In the genomic region with DNA sequence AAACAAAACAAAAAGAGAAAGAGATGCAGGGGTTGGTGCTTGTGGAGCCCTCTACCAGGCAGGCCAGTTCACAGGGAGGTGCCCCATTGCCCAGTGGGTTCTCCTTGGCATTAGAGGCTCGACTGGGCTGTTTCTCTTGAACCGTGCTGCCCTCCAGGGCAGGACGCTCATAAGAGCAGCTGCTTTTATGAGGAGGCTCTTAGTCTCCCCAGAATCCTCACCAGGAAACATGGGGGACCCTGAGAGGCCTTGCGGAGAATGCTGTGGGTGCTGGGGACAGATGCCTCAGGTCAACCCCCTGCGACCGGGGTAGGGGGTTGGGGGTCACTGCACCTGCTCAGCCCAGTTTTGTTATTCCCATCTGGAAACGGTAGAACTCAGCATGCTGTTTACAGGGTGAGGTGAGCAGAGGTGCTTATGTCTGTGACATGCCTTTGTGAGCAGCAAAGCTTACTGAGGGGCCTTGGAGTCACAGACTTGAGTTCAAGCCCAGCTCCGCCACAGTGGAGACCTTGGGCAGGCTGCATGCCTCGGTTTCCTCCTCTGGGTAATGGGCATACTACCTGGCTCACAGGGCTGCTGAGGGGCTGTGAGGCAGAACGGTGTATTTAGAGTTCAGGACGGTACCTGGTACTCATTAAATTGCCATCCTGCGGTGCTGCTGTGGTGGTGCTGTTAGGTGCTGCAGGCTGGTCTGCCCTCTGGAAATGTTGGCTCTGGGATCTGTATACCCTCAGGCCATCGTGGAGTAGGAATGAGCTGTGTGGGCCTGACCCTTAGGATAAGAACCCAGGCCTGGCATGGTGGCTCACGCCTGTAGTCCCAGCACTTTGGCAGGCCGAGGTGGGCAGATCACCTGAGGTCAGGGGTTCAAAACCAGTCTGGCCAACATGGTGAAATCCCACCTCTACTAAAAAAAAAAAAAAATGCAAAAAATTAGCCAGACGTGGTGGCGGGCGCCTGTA, we compare ENCODE assay signal across 2 cellular contexts.
TF ChIP-seq lines count a peak whose summit lies in the region.

No MANE protein-coding gene starts in this region.

TF ChIP-seq in WTC11, 78 proteins besides CTCF, POLR2A, EP300 and RAD21:
- TF ChIP-seq, protein P1, sequence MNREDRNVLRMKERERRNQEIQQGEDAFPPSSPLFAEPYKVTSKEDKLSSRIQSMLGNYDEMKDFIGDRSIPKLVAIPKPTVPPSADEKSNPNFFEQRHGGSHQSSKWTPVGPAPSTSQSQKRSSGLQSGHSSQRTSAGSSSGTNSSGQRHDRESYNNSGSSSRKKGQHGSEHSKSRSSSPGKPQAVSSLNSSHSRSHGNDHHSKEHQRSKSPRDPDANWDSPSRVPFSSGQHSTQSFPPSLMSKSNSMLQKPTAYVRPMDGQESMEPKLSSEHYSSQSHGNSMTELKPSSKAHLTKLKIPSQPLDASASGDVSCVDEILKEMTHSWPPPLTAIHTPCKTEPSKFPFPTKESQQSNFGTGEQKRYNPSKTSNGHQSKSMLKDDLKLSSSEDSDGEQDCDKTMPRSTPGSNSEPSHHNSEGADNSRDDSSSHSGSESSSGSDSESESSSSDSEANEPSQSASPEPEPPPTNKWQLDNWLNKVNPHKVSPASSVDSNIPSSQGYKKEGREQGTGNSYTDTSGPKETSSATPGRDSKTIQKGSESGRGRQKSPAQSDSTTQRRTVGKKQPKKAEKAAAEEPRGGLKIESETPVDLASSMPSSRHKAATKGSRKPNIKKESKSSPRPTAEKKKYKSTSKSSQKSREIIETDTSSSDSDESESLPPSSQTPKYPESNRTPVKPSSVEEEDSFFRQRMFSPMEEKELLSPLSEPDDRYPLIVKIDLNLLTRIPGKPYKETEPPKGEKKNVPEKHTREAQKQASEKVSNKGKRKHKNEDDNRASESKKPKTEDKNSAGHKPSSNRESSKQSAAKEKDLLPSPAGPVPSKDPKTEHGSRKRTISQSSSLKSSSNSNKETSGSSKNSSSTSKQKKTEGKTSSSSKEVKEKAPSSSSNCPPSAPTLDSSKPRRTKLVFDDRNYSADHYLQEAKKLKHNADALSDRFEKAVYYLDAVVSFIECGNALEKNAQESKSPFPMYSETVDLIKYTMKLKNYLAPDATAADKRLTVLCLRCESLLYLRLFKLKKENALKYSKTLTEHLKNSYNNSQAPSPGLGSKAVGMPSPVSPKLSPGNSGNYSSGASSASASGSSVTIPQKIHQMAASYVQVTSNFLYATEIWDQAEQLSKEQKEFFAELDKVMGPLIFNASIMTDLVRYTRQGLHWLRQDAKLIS (CRISPR knock-in tag; IDR thresholded peaks at IDR 0.05; ENCODE audit: borderline replicate concordance) = no peak
- TF ChIP-seq, protein P2, sequence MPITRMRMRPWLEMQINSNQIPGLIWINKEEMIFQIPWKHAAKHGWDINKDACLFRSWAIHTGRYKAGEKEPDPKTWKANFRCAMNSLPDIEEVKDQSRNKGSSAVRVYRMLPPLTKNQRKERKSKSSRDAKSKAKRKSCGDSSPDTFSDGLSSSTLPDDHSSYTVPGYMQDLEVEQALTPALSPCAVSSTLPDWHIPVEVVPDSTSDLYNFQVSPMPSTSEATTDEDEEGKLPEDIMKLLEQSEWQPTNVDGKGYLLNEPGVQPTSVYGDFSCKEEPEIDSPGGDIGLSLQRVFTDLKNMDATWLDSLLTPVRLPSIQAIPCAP (CRISPR knock-in tag; IDR thresholded peaks at IDR 0.05) = no peak
- TF ChIP-seq SOX15 (CRISPR knock-in tag; IDR thresholded peaks at IDR 0.05) = no peak
- TF ChIP-seq GRHL2 (CRISPR knock-in tag; IDR thresholded peaks at IDR 0.05; ENCODE audit: insufficient replicate concordance, severe bottlenecking) = no peak
- TF ChIP-seq, protein P3, sequence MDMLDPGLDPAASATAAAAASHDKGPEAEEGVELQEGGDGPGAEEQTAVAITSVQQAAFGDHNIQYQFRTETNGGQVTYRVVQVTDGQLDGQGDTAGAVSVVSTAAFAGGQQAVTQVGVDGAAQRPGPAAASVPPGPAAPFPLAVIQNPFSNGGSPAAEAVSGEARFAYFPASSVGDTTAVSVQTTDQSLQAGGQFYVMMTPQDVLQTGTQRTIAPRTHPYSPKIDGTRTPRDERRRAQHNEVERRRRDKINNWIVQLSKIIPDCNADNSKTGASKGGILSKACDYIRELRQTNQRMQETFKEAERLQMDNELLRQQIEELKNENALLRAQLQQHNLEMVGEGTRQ (CRISPR knock-in tag; IDR thresholded peaks at IDR 0.05) = no peak
- TF ChIP-seq TCF7 (CRISPR knock-in tag; IDR thresholded peaks at IDR 0.05; ENCODE audit: low read depth) = no peak
- TF ChIP-seq MXD4 (CRISPR knock-in tag; IDR thresholded peaks at IDR 0.05; ENCODE audit: borderline replicate concordance) = no peak
- TF ChIP-seq GTF2I (CRISPR knock-in tag; conservative IDR thresholded peaks at IDR 0.05) = no peak
- TF ChIP-seq, protein P4, sequence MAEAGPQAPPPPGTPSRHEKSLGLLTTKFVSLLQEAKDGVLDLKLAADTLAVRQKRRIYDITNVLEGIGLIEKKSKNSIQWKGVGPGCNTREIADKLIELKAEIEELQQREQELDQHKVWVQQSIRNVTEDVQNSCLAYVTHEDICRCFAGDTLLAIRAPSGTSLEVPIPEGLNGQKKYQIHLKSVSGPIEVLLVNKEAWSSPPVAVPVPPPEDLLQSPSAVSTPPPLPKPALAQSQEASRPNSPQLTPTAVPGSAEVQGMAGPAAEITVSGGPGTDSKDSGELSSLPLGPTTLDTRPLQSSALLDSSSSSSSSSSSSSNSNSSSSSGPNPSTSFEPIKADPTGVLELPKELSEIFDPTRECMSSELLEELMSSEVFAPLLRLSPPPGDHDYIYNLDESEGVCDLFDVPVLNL (CRISPR knock-in tag; IDR thresholded peaks at IDR 0.05; ENCODE audit: borderline replicate concordance, low read depth) = no peak

TF ChIP-seq in HepG2, 621 proteins besides CTCF, POLR2A, EP300 and RAD21:
- TF ChIP-seq ZNF33A (CRISPR knock-in tag; IDR thresholded peaks at IDR 0.05; ENCODE audit: borderline replicate concordance) (no peak), SRF (IDR thresholded peaks at IDR 0.05; ENCODE audit: low read depth, low read length) (no peak), AGO2 (optimal IDR thresholded peaks at IDR 0.05; ENCODE audit: low read depth, low read length) (peak; percentile 3), ZNF629 (CRISPR knock-in tag; conservative IDR thresholded peaks at IDR 0.05) (peak; percentile 69), TCF12 (IDR thresholded peaks at IDR 0.05) (no peak), TCF12 (CRISPR knock-in tag; IDR thresholded peaks at IDR 0.05) (no peak)
